20 cellular contexts compared by ENCODE assay signal in genomic region chr18:52183107-52183506, GRCh38.
DNase-seq lines count a peak whose midpoint lies in the region; ATAC-seq and TF ChIP-seq lines count a peak whose summit lies in the region.
"Had no signal": no experiment of that assay in that cellular context is flagged by ENCODE, and none has a peak within 500 bp of the region (broad histone marks: within the 10 kb centered on the region; RNA-seq: fewer than 3 reads in every experiment).

No MANE protein-coding gene starts in this region.

- H3K4me1 ChIP-seq in MM.1S (ENCODE audit: low read length): 0 out of 2 replicates have a peak, but pooled peaks cover 4% of the 10 kb centered on the region
- H3K4me1 ChIP-seq: BE2C had no signal

- H4K20me1 ChIP-seq in MM.1S (ENCODE audit: insufficient read depth, low read length): no peaks in the 10 kb centered on the region

- peak; percentile 46 for DNase-seq in MM.1S
- no peak for DNase-seq in NCI-H2227 treated with DMSO at 0.1 percent for 48 hours (lab: John Stamatoyannopoulos, UW)
- DNase-seq: ACHN; BE2C; C1 segment of cervical spinal cord; CD4-positive, CD25-positive, alpha-beta regulatory T cell; CD8-positive, alpha-beta memory T cell; COR-L47; DMS 273 treated with DMSO at 0.1 percent for 48 hours; DMS53; DND-41; EL; HCEC 1CT; Kasumi-1; KBM-7 had no signal

- no peaks in the 10 kb centered on the region for H3K27me3 ChIP-seq in MM.1S (replicated peaks; ENCODE audit: insufficient read depth, low read length)
- H3K27me3 ChIP-seq: BE2C had no signal

- H3F3A ChIP-seq in MM.1S (ENCODE audit: insufficient read depth, low read length): no peaks in the 10 kb centered on the region

- H3K9me2 ChIP-seq in MM.1S (replicated peaks; ENCODE audit: insufficient read depth, low read length): no peaks in the 10 kb centered on the region

- no peaks in the 10 kb centered on the region; the same call in 1 of the 2 replicates for H3K9me3 ChIP-seq in MM.1S (replicated peaks; ENCODE audit: insufficient read depth, low read length)
- H3K9me3 ChIP-seq: BE2C had no signal

- TF ChIP-seq CTCF in MM.1S (IDR thresholded peaks at IDR 0.05; ENCODE audit: low read length): no peak

- H3K27ac ChIP-seq in MM.1S (ENCODE audit: low read length): peak overlapping the region; percentile 4; the same call in 1 of the 2 replicates

- H3K79me2 ChIP-seq in MM.1S (ENCODE audit: low read length): no peaks in the 10 kb centered on the region

- peak overlapping the region; percentile 1; the same call in 1 of the 2 replicates for H3K4me3 ChIP-seq in MM.1S (ENCODE audit: low read length)
- H3K4me3 ChIP-seq: GM23338 had no signal

- H3K9ac ChIP-seq in MM.1S (ENCODE audit: low read length): no peak overlapping the region

- no peaks in the 10 kb centered on the region for H3K36me3 ChIP-seq in MM.1S (replicated peaks; ENCODE audit: insufficient read depth, low read length)
- H3K36me3 ChIP-seq: BE2C had no signal

- H3K4me2 ChIP-seq in MM.1S (ENCODE audit: low read depth, low read length): peak overlapping the region; percentile 25; the same call in 1 of the 2 replicates
- H3K4me2 ChIP-seq: GM23338 had no signal

- H2AFZ ChIP-seq in MM.1S (ENCODE audit: low read length): peak overlapping the region; percentile 30; the same call in 1 of the 2 replicates
- H2AFZ ChIP-seq: GM23338 had no signal

- peak; percentile 95 for ATAC-seq in GM18867 (IDR thresholded peaks at IDR 0.05; ENCODE audit: unreplicated experiment)
- peak; percentile 76 for ATAC-seq in GM19463 (IDR thresholded peaks at IDR 0.05; ENCODE audit: unreplicated experiment)
- no peak for ATAC-seq in GM18868 (IDR thresholded peaks at IDR 0.05; ENCODE audit: unreplicated experiment)
- ATAC-seq in GM19452 (IDR thresholded peaks at IDR 0.05; ENCODE audit: unreplicated experiment): no peak
- ATAC-seq: GM23338 had no signal

Comparison
In these comparisons a context has a peak if more than half of its experiments do, and no peak if none do; other contexts are left out.
1. ATAC-seq: peak in GM18867 (single experiment) and GM19463 (single experiment); none in GM18868 (single experiment) and GM19452 (single experiment).